23 cellular contexts compared by ENCODE assay signal in the genomic region with DNA sequence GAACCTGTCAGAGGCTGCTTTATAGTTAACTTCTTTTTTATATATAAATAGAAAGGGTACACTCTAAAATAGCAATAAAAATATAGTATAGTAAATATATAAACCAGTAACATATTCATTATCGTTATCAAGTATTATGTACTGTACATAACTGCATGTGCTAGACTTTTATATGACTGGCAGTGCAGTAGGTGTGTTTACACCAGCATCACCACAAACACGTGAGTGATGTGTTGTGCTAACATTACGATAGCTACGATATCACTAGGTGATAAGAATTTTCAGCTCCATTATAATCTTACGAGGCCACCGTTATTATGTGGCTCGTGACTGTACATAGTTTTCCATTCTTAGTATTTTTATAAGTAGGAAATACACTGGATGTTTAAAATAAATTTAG. TPM values are rescaled to one million over a fixed set of nuclear protein-coding genes. Genes with fewer than 3 reads are reported as not detected.
DNase-seq lines count a peak whose midpoint lies in the region; ATAC-seq, FAIRE-seq and TF ChIP-seq lines count a peak whose summit lies in the region.
"Had no signal": no experiment of that assay in that cellular context is flagged by ENCODE, and none has a peak within 500 bp of the region (broad histone marks: within the 10 kb centered on the region; RNA-seq: fewer than 3 reads in every experiment).

No MANE protein-coding gene starts in this region.

- WGBS in K562 (ENCODE audit: insufficient coverage, low coverage, missing lambda C conversion rate): 12% methylated on average over 7 of the region's 7 CpGs

- TF ChIP-seq EP300 in K562 (IDR thresholded peaks at IDR 0.05; ENCODE audit: low read length): no peak

- no peaks in the 10 kb centered on the region for H3K9me1 ChIP-seq in K562 (ENCODE audit: control insufficient read depth, insufficient read depth, low read length)

- H3K9me3 ChIP-seq in cardiac muscle cell (ENCODE audit: low read depth): no peaks in the 10 kb centered on the region
- H3K9me3 ChIP-seq in K562 (replicated peaks; ENCODE audit: control insufficient read depth, insufficient read depth, low read depth, low read length): no peaks in the 10 kb centered on the region
- no peaks in the 10 kb centered on the region for H3K9me3 ChIP-seq in mucosa of descending colon
- H3K9me3 ChIP-seq: BE2C, BLaER1, Caco-2 had no signal

- no peak for TF ChIP-seq RAD21 in K562 (CRISPR knock-in tag; conservative IDR thresholded peaks at IDR 0.05 in 1 of 2, IDR thresholded peaks at IDR 0.05 in 1 of 2)

- intact Hi-C loops in left cardiac atrium (cut with DNase I): no loop called here
- intact Hi-C loops in K562 (cut with micrococcal nuclease): no loop called here
- intact Hi-C loops in mucosa of descending colon (cut with DNase I, micrococcal nuclease): no loop called here
- intact Hi-C loops in head of caudate nucleus (cut with DNase I): no loop called here

- POLR2A ChIA-PET in K562 (lab: Yijun Ruan, JAX): interaction anchor here (0.5 to 1.0 kb wide), 2 partner anchors 16 to 141 kb away, joined by 3 to 4 read pairs; no protein-coding TSS in a partner anchor

- TF ChIP-seq CTCF in cardiac muscle cell (IDR thresholded peaks at IDR 0.05; ENCODE audit: low read depth, low read length) (no peak), K562 (IDR thresholded peaks at IDR 0.05 in 2 of 3, conservative IDR thresholded peaks at IDR 0.05 in 1 of 3; ENCODE audit: insufficient read depth in 2 of 3, low read depth in 1 of 3, low read length in 3 of 3) (no peak), mucosa of descending colon (IDR thresholded peaks at IDR 0.05) (no peak)

- CTCF ChIA-PET in K562 (lab: Yijun Ruan, JAX; ENCODE audit: low intra/inter-chr PET ratio): no interaction called here

- no peak for TF ChIP-seq POLR2A in K562 (conservative IDR thresholded peaks at IDR 0.05)

- no peaks in the 10 kb centered on the region for H3K27me3 ChIP-seq in cardiac muscle cell
- no peaks in the 10 kb centered on the region for H3K27me3 ChIP-seq in K562 (ENCODE audit: control insufficient read depth in 2 of 2, insufficient read depth in 2 of 2, low read length in 2 of 2)
- H3K27me3 ChIP-seq: BLaER1 had no signal

- H3K27ac ChIP-seq in cardiac muscle cell (peak overlapping the region; percentile 14), K562 (ENCODE audit: extremely low read depth, low read depth, low read length) (peak overlapping the region; percentile 32; the same call in 1 of the 3 replicates)
- H3K27ac ChIP-seq: BLaER1 had no signal

- no peaks in the 10 kb centered on the region for H3K79me2 ChIP-seq in K562 (ENCODE audit: control insufficient read depth, insufficient read depth, low read length)

- H4K20me1 ChIP-seq in K562 (replicated peaks; ENCODE audit: control insufficient read depth, insufficient read depth, low read length): no peaks in the 10 kb centered on the region
- H4K20me1 ChIP-seq: BLaER1 had no signal

- H3K4me1 ChIP-seq in cardiac muscle cell (ENCODE audit: low read depth) (peaks cover 34% of the 10 kb centered on the region), K562 (replicated peaks in 1 of 2; ENCODE audit: control insufficient read depth in 2 of 2, insufficient read depth in 2 of 2, low read length in 2 of 2) (peaks cover 0 to 36% of the 10 kb centered on the region in 2 experiments; a peak in 3 of 5 replicates), mucosa of descending colon (ENCODE audit: low read depth) (peaks cover 7% of the 10 kb centered on the region)
- H3K4me1 ChIP-seq: BE2C, Caco-2 had no signal

- BruUV-seq in K562 (replicated peaks; lab: Mats Ljungman, UMichigan): no TSS peak

- no peak overlapping the region for H3K9ac ChIP-seq in K562 (ENCODE audit: insufficient read depth in 1 of 2, low read depth in 2 of 2, low read length in 2 of 2)
- H3K9ac ChIP-seq: BLaER1 had no signal

- H3K4me3 ChIP-seq in cardiac muscle cell (no peak overlapping the region), K562 (no peak overlapping the region), mucosa of descending colon (no peak overlapping the region)
- H3K4me3 ChIP-seq: BLaER1 had no signal

- H2AFZ ChIP-seq in K562 (ENCODE audit: low read depth, low read length): 0 out of 2 replicates have a peak overlapping the region, but pooled peaks have one; percentile 3

- in situ Hi-C loops in K562 (cut with MboI): no loop called here

- no peak for FAIRE-seq in K562 (lab: Jason Lieb, UNC)
- FAIRE-seq: A204.1, D721Med, GM12891, GM19239 had no signal

- DNase-seq in cardiac muscle cell (ENCODE audit: low read depth in 1 of 2, low spot score in 1 of 2): no peak
- DNase-seq in left cardiac atrium: no peak
- no peak for DNase-seq in K562 (ENCODE audit: extremely low read depth in 1 of 4, low spot score in 3 of 4)
- DNase-seq in mucosa of descending colon: no peak
- no peak for DNase-seq in SW 1271 (lab: John Stamatoyannopoulos, UW)
- no peak for DNase-seq in head of caudate nucleus
- no peak for DNase-seq in hypothalamus (lab: John Stamatoyannopoulos, UW)
- DNase-seq: 8988T; ACHN; BE2C; C1 segment of cervical spinal cord; Caco-2; Calu3; CD4-positive, alpha-beta memory T cell; CD4-positive, CD25-positive, alpha-beta regulatory T cell; CD8-positive, alpha-beta memory T cell; DMS79 treated with DMSO at 0.1 percent for 48 hours; GF-D8 had no signal

- ATAC-seq in left cardiac atrium (no peak), K562 (peak; percentile 3; the same call in 1 of the 3 replicates), mucosa of descending colon (peak; percentile 55)

- no peaks in the 10 kb centered on the region for H3K36me3 ChIP-seq in cardiac muscle cell
- no peaks in the 10 kb centered on the region for H3K36me3 ChIP-seq in K562 (ENCODE audit: control insufficient read depth, insufficient read depth, low read length)
- no peaks in the 10 kb centered on the region for H3K36me3 ChIP-seq in mucosa of descending colon (ENCODE audit: low read depth)
- H3K36me3 ChIP-seq: BE2C, BLaER1 had no signal

- no peak overlapping the region for H3K4me2 ChIP-seq in K562 (ENCODE audit: insufficient read depth, low read length)
- H3K4me2 ChIP-seq: BLaER1 had no signal

TF ChIP-seq in K562, 482 proteins besides CTCF, POLR2A, EP300 and RAD21:
- TF ChIP-seq FOXJ2 (tag; IDR thresholded peaks at IDR 0.05) (0 out of 2 replicates have a peak, but pooled peaks have one; percentile 23), ZNF263 (CRISPR knock-in tag; IDR thresholded peaks at IDR 0.05; ENCODE audit: borderline replicate concordance) (no peak), ETV6 (IDR thresholded peaks at IDR 0.05; ENCODE audit: borderline replicate concordance in 1 of 2, low read depth in 2 of 2, low read length in 1 of 2) (no peak), ETV6 (CRISPR knock-in tag; IDR thresholded peaks at IDR 0.05; ENCODE audit: borderline replicate concordance) (no peak)

RNA-seq across cellular contexts. Expression of a gene that starts 43.8 kb away (rescaled TPM):
- total RNA-seq in cardiac muscle cell (95.3 and 175 TPM in 2 replicates), left cardiac atrium (10 to 100 TPM; 48.3 to 53.7 TPM), K562 (2014; rRNA removed) (47.6 and 50.1 TPM in 2 replicates), K562 (2014; rRNA removed; fragmentation: Illumina TruSeq; extraction: Trizol) (62.4 and 74.7 TPM in 2 replicates), K562 (2015; rRNA removed; fragmentation: Illumina TruSeq; extraction: Trizol) (52.6 and 58.3 TPM in 2 replicates), K562 (2021) (56.5 and 64.5 TPM in 2 replicates), mucosa of descending colon (10 to 100 TPM; 19.3 to 44.0 (median 32.6) TPM)
- polyA plus RNA-seq in cardiac muscle cell (107 and 137 TPM in 2 replicates), K562 (2011; rRNA removed) (35.4 and 37.6 TPM in 2 replicates), K562 (2014; fragmentation: Illumina TruSeq; extraction: Trizol) (62.3 and 67.8 TPM in 2 replicates), K562 (2014; fragmentation: Nextera tagmentation; extraction: Ambion mirVana) (10 to 100 TPM; 48.2 to 66.3 TPM), K562 (2014; rRNA removed) (25.1 and 28.8 TPM in 2 replicates)
- total RNA-seq in K562 (2011; cell fraction: chromatin; rRNA removed; ENCODE audit: low replicate concordance): 52.4 and 139 TPM in 2 replicates
- 18.3 and 23.4 TPM in 2 replicates for total RNA-seq in K562 (2011; cell fraction: nucleolus; rRNA removed)
- 41.7 and 68.3 TPM in 2 replicates for total RNA-seq in K562 (2011; cell fraction: nucleoplasm; rRNA removed)
- 57.3 and 69.3 TPM in 2 replicates for polyA plus RNA-seq in K562 (2011; cell fraction: cytosol; rRNA removed)
- polyA plus RNA-seq in K562 (2011; cell fraction: nucleus; rRNA removed): 45.1 and 48.9 TPM in 2 replicates
- polyA plus RNA-seq in K562 (2012): 25.7 and 46.6 TPM in 2 replicates
- 181 and 196 TPM in 2 replicates for polyA minus RNA-seq in K562 (2011; rRNA and poly(A)+ RNA removed)
- 45.1 and 47.7 TPM in 2 replicates for polyA minus RNA-seq in K562 (2011; cell fraction: cytosol; rRNA and poly(A)+ RNA removed)
- 97.3 and 153 TPM in 2 replicates for polyA minus RNA-seq in K562 (2011; cell fraction: nucleus; rRNA and poly(A)+ RNA removed)
- polyA plus RNA-seq: CD8-positive, alpha-beta memory T cell had no signal

Comparison
In these comparisons a context has a peak if more than half of its experiments do, and no peak if none do; other contexts are left out.
1. ATAC-seq: peak in K562 (single experiment) and mucosa of descending colon (single experiment); none in left cardiac atrium (0 of 2).